Comparison of ENCODE assay signal across 35 cellular contexts in the genomic region with DNA sequence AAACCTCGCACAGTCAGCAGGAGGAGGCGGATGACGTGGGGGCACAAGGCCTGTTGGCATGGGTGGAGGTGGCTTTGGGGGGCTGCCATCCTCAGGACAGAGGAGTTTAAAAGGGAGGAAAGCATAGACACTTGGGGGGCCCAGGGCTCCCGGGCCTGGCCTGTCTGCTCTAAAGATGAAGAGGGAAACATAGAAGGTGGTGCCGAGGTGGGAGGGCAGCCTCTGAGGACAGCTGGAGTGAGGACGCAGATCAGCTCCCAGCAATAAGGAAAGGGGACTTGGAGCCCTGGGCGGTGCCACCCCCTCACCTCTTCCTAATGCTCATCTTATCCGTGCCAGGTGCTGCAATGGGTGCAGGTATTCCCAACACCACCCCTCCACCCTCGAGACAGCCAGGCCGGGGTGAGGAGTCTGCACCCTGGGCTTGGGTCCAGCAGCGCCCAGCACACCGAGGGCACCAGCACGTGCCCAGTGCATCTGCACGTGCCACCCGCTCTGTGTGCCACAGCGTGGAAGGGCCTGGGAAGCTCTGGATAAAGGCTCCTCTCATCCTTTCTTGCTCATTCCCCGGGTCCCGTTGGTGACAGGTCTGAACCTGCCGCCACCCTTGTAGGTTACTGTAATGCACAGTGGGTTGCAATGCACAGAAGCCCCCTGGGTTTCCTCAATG.
"Had no signal": no experiment of that assay in that cellular context is flagged by ENCODE, and none has a peak within 500 bp of the region (broad histone marks: within the 10 kb centered on the region; RNA-seq: fewer than 3 reads in every experiment).

No MANE protein-coding gene starts in this region.

- H3K36me3 ChIP-seq: SJCRH30 had no signal

- ATAC-seq: activated CD8-positive, alpha-beta memory T cell treated with anti-CD3 and anti-CD28 coated beads, Interleukin-2, amount 10 ng/mL, durations not matched to agents 7 days and 5 days; activated T-cell treated with anti-CD3 and anti-CD28 coated beads, Interleukin-2, amount 50 U/mL, for 72 hours; activated T-helper 17 cell treated with anti-CD3 and anti-CD28 coated beads, Interleukin-2, amount 50 U/mL, for 72 hours; body of pancreas; K562 had no signal

- DNase-seq: activated CD4-positive, alpha-beta memory T cell treated with anti-CD3 and anti-CD28 coated beads, Interleukin-2, amount 10 ng/mL, durations not matched to agents 7 days and 5 days; activated CD4-positive, alpha-beta T cell treated with anti-CD3 and anti-CD28 coated beads for 1 hour; activated CD4-positive, alpha-beta T cell treated with anti-CD3 and anti-CD28 coated beads for 48 hours; activated CD4-positive, CD25-positive, alpha-beta regulatory T cell; activated CD8-positive, alpha-beta memory T cell treated with anti-CD3 and anti-CD28 coated beads for 24 hours; activated CD8-positive, alpha-beta memory T cell treated with anti-CD3 and anti-CD28 coated beads, Interleukin-2, amount 10 ng/mL, durations not matched to agents 7 days and 5 days; activated effector memory CD4-positive, alpha-beta T cell treated with anti-CD3 and anti-CD28 coated beads, Interleukin-2, amount 50 U/mL, for 16 hours; activated naive CD4-positive, alpha-beta T cell; activated naive CD4-positive, alpha-beta T cell treated with anti-CD3 and anti-CD28 coated beads, Interleukin-2, amount 50 U/mL, for 16 hours; activated naive CD8-positive, alpha-beta T cell treated with anti-CD3 and anti-CD28 coated beads for 36 hours; activated T-cell treated with anti-CD3 and anti-CD28 coated beads, Interleukin-2, amount 50 U/mL, for 1 hour; activated T-cell treated with anti-CD3 and anti-CD28 coated beads, Interleukin-2, amount 50 U/mL, for 72 hours; amygdala; body of pancreas; IMR-90; NCI-H1092 treated with DMSO at 0.1 percent for 48 hours; NCI-H1417; NCI-H146; NCI-H187; NCI-H2081; NCI-H226; NCI-H446 treated with DMSO at 0.1 percent for 48 hours; NCI-H524; NCI-H69; NK-92 treated with Interleukin-12 subunit alpha and Interleukin-12 subunit beta, amount 100 ng/mL, for 24 hours; OCI-M1; SHP77; SJCRH30; T1000; WERI-Rb-1 had no signal

- H3K27ac ChIP-seq: ascending aorta, body of pancreas, SJCRH30, SK-N-MC, WERI-Rb-1 had no signal

- H3K4me1 ChIP-seq: ascending aorta, body of pancreas, SJCRH30 had no signal

- FAIRE-seq: bronchial epithelial cell, K562 had no signal

- H3K4me3 ChIP-seq: ascending aorta, body of pancreas, K562, SJCRH30, SK-N-MC had no signal

- H3K27me3 ChIP-seq: ascending aorta, body of pancreas, SJCRH30 had no signal

- H3K9me3 ChIP-seq: body of pancreas, SJCRH30 had no signal
